ENCODE assay signal across 6 cellular contexts in genomic region chr19:14339741-14340140, GRCh38.
"Had no signal": no experiment of that assay in that cellular context is flagged by ENCODE, and none has a peak within 500 bp of the region (broad histone marks: within the 10 kb centered on the region; RNA-seq: fewer than 3 reads in every experiment).

No MANE protein-coding gene starts in this region.

- H2AFZ ChIP-seq: GM23338 had no signal

- H3K4me1 Mint-ChIP-seq: IgD-negative memory B cell had no signal

- H3K36me3 ChIP-seq: HAP-1 had no signal

- H3K9me3 ChIP-seq: HAP-1 had no signal

- H3K27ac Mint-ChIP-seq: GM23338, IgD-negative memory B cell had no signal

- H3K4me2 ChIP-seq: GM23338, KMS-11 had no signal

- H3K9me3 Mint-ChIP-seq: IgD-negative memory B cell had no signal

- H3K27me3 Mint-ChIP-seq: IgD-negative memory B cell had no signal

- H3K4me3 Mint-ChIP-seq: GM23338, IgD-negative memory B cell had no signal

- DNase-seq: KBM-7 had no signal

- H3K4me3 ChIP-seq: GM23338, HAP-1 had no signal

- H3K27ac ChIP-seq: HL-60, KMS-11 had no signal

- H3K4me1 ChIP-seq: HAP-1 had no signal

- H3K9ac ChIP-seq: KMS-11 had no signal
